Comparison of ENCODE assay signal across 1 cellular context in the genomic region with DNA sequence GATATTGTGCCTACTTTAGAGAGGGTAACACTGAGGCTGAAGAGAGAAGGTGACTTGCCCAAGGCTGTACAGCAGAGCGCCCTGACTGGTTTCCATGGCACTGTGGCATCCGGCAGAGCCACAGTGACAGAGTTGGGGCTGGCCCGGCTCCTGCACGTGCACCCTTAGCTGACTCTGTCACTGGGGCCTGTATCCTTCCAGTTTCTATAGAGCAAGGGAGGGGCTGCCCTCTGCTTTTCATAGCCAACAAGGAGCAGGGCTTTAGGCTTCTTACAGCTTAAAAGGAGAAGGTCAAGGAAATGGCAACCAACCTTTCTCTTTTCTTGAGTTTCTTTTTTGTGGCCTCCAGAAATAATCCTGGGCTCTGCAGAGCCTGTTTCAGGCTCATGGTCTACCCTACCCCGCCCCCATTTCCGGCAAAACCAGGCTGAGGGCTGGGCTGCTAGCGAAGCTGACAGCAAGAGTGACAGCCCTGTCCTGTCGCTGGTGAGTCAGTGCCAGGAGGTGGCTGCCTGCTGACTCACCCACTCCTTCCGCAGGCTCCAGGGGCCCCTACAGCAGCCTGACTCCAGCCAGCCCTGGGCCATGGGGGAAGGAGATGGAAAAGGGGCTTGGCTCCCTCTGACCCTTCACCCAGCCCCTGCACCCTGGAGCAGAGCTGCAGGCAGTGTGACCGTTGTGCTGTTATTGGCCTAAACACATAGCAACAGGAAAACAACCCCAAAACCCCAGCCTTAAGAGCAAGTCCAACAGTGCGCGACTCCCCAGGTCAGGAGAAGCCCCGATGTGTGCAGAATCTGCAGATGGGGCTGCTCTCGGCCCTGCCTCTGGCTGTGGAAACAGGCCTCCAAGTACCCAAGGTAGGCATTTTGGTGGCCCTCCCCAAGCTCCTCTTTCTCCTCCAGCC.
TF ChIP-seq lines count a peak whose summit lies in the region.

No MANE protein-coding gene starts in this region.

TF ChIP-seq in K562, 482 proteins besides CTCF, POLR2A, EP300 and RAD21 (continued from another document and continues in another):
- TF ChIP-seq, protein P1, sequence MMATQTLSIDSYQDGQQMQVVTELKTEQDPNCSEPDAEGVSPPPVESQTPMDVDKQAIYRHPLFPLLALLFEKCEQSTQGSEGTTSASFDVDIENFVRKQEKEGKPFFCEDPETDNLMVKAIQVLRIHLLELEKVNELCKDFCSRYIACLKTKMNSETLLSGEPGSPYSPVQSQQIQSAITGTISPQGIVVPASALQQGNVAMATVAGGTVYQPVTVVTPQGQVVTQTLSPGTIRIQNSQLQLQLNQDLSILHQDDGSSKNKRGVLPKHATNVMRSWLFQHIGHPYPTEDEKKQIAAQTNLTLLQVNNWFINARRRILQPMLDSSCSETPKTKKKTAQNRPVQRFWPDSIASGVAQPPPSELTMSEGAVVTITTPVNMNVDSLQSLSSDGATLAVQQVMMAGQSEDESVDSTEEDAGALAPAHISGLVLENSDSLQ (IDR thresholded peaks at IDR 0.05): peak; percentile 99
- TF ChIP-seq NCOA2 (IDR thresholded peaks at IDR 0.05; ENCODE audit: partially characterized antibody in 2 of 2) (no peak), SRSF1 (IDR thresholded peaks at IDR 0.05; ENCODE audit: low read depth, low read length) (no peak), STAG1 (CRISPR knock-in tag; IDR thresholded peaks at IDR 0.05; ENCODE audit: borderline replicate concordance) (no peak), TOE1 (IDR thresholded peaks at IDR 0.05; ENCODE audit: borderline replicate concordance) (peak; percentile 55; the same call in 1 of the 2 replicates), TOE1 (CRISPR knock-in tag; IDR thresholded peaks at IDR 0.05; ENCODE audit: borderline replicate concordance, low read depth) (no peak), KAT8 (IDR thresholded peaks at IDR 0.05; ENCODE audit: low read depth) (no peak), ZNF124 (CRISPR knock-in tag; IDR thresholded peaks at IDR 0.05) (no peak), RCOR1 (IDR thresholded peaks at IDR 0.05; ENCODE audit: borderline replicate concordance in 1 of 2, low read depth in 2 of 2, low read length in 2 of 2) (peak in 1 of 2 experiments; percentile 81; a peak in 2 of 4 replicates), ATF1 (CRISPR knock-in tag; IDR thresholded peaks at IDR 0.05) (no peak), ATF1 (tag; IDR thresholded peaks at IDR 0.05) (peak; percentile 65), RUNX1 (IDR thresholded peaks at IDR 0.05; ENCODE audit: low read depth) (no peak), RNF2 (IDR thresholded peaks at IDR 0.05) (peak; percentile 89), TCF3 (CRISPR knock-in tag; IDR thresholded peaks at IDR 0.05) (peak; percentile 51; the same call in 1 of the 2 replicates), KLF6 (CRISPR knock-in tag; IDR thresholded peaks at IDR 0.05; ENCODE audit: borderline replicate concordance) (peak; percentile 4; the same call in 1 of the 2 replicates), ZNF507 (tag; conservative IDR thresholded peaks at IDR 0.05) (no peak), KLF16 (IDR thresholded peaks at IDR 0.05) (peak; percentile 45; the same call in 1 of the 2 replicates), NEUROD1 (IDR thresholded peaks at IDR 0.05; ENCODE audit: borderline replicate concordance, low read depth, low read length, partially characterized antibody) (peak; percentile 83)
- TF ChIP-seq, protein P2, sequence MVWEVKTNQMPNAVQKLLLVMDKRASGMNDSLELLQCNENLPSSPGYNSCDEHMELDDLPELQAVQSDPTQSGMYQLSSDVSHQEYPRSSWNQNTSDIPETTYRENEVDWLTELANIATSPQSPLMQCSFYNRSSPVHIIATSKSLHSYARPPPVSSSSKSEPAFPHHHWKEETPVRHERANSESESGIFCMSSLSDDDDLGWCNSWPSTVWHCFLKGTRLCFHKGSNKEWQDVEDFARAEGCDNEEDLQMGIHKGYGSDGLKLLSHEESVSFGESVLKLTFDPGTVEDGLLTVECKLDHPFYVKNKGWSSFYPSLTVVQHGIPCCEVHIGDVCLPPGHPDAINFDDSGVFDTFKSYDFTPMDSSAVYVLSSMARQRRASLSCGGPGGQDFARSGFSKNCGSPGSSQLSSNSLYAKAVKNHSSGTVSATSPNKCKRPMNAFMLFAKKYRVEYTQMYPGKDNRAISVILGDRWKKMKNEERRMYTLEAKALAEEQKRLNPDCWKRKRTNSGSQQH (CRISPR knock-in tag; IDR thresholded peaks at IDR 0.05): no peak
- TF ChIP-seq, protein P3, sequence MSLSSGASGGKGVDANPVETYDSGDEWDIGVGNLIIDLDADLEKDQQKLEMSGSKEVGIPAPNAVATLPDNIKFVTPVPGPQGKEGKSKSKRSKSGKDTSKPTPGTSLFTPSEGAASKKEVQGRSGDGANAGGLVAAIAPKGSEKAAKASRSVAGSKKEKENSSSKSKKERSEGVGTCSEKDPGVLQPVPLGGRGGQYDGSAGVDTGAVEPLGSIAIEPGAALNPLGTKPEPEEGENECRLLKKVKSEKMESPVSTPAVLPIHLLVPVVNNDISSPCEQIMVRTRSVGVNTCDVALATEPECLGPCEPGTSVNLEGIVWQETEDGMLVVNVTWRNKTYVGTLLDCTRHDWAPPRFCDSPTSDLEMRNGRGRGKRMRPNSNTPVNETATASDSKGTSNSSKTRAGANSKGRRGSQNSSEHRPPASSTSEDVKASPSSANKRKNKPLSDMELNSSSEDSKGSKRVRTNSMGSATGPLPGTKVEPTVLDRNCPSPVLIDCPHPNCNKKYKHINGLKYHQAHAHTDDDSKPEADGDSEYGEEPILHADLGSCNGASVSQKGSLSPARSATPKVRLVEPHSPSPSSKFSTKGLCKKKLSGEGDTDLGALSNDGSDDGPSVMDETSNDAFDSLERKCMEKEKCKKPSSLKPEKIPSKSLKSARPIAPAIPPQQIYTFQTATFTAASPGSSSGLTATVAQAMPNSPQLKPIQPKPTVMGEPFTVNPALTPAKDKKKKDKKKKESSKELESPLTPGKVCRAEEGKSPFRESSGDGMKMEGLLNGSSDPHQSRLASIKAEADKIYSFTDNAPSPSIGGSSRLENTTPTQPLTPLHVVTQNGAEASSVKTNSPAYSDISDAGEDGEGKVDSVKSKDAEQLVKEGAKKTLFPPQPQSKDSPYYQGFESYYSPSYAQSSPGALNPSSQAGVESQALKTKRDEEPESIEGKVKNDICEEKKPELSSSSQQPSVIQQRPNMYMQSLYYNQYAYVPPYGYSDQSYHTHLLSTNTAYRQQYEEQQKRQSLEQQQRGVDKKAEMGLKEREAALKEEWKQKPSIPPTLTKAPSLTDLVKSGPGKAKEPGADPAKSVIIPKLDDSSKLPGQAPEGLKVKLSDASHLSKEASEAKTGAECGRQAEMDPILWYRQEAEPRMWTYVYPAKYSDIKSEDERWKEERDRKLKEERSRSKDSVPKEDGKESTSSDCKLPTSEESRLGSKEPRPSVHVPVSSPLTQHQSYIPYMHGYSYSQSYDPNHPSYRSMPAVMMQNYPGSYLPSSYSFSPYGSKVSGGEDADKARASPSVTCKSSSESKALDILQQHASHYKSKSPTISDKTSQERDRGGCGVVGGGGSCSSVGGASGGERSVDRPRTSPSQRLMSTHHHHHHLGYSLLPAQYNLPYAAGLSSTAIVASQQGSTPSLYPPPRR (CRISPR knock-in tag; IDR thresholded peaks at IDR 0.05; ENCODE audit: borderline replicate concordance): no peak
- TF ChIP-seq, protein P4, sequence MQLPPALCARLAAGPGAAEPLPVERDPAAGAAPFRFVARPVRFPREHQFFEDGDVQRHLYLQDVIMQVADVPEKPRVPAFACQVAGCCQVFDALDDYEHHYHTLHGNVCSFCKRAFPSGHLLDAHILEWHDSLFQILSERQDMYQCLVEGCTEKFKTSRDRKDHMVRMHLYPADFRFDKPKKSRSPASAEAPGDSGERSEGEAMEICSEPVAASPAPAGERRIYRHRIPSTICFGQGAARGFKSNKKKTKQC (CRISPR knock-in tag; IDR thresholded peaks at IDR 0.05): no peak; the same call in 1 of the 2 replicates
- TF ChIP-seq, protein P5, sequence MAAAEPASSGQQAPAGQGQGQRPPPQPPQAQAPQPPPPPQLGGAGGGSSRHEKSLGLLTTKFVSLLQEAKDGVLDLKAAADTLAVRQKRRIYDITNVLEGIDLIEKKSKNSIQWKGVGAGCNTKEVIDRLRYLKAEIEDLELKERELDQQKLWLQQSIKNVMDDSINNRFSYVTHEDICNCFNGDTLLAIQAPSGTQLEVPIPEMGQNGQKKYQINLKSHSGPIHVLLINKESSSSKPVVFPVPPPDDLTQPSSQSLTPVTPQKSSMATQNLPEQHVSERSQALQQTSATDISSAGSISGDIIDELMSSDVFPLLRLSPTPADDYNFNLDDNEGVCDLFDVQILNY (CRISPR knock-in tag; IDR thresholded peaks at IDR 0.05): 0 out of 2 replicates have a peak, but pooled peaks have one; percentile 31
- TF ChIP-seq, protein P6, sequence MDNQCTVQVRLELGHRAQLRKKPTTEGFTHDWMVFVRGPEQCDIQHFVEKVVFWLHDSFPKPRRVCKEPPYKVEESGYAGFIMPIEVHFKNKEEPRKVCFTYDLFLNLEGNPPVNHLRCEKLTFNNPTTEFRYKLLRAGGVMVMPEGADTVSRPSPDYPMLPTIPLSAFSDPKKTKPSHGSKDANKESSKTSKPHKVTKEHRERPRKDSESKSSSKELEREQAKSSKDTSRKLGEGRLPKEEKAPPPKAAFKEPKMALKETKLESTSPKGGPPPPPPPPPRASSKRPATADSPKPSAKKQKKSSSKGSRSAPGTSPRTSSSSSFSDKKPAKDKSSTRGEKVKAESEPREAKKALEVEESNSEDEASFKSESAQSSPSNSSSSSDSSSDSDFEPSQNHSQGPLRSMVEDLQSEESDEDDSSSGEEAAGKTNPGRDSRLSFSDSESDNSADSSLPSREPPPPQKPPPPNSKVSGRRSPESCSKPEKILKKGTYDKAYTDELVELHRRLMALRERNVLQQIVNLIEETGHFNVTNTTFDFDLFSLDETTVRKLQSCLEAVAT (IDR thresholded peaks at IDR 0.05): 0 out of 4 replicates have a peak, but pooled peaks of 1 of the 2 experiments have one; percentile 67
- TF ChIP-seq, protein P7, sequence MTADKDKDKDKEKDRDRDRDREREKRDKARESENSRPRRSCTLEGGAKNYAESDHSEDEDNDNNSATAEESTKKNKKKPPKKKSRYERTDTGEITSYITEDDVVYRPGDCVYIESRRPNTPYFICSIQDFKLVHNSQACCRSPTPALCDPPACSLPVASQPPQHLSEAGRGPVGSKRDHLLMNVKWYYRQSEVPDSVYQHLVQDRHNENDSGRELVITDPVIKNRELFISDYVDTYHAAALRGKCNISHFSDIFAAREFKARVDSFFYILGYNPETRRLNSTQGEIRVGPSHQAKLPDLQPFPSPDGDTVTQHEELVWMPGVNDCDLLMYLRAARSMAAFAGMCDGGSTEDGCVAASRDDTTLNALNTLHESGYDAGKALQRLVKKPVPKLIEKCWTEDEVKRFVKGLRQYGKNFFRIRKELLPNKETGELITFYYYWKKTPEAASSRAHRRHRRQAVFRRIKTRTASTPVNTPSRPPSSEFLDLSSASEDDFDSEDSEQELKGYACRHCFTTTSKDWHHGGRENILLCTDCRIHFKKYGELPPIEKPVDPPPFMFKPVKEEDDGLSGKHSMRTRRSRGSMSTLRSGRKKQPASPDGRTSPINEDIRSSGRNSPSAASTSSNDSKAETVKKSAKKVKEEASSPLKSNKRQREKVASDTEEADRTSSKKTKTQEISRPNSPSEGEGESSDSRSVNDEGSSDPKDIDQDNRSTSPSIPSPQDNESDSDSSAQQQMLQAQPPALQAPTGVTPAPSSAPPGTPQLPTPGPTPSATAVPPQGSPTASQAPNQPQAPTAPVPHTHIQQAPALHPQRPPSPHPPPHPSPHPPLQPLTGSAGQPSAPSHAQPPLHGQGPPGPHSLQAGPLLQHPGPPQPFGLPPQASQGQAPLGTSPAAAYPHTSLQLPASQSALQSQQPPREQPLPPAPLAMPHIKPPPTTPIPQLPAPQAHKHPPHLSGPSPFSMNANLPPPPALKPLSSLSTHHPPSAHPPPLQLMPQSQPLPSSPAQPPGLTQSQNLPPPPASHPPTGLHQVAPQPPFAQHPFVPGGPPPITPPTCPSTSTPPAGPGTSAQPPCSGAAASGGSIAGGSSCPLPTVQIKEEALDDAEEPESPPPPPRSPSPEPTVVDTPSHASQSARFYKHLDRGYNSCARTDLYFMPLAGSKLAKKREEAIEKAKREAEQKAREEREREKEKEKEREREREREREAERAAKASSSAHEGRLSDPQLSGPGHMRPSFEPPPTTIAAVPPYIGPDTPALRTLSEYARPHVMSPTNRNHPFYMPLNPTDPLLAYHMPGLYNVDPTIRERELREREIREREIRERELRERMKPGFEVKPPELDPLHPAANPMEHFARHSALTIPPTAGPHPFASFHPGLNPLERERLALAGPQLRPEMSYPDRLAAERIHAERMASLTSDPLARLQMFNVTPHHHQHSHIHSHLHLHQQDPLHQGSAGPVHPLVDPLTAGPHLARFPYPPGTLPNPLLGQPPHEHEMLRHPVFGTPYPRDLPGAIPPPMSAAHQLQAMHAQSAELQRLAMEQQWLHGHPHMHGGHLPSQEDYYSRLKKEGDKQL (CRISPR knock-in tag; IDR thresholded peaks at IDR 0.05; ENCODE audit: borderline replicate concordance): no peak
- TF ChIP-seq, protein P8, sequence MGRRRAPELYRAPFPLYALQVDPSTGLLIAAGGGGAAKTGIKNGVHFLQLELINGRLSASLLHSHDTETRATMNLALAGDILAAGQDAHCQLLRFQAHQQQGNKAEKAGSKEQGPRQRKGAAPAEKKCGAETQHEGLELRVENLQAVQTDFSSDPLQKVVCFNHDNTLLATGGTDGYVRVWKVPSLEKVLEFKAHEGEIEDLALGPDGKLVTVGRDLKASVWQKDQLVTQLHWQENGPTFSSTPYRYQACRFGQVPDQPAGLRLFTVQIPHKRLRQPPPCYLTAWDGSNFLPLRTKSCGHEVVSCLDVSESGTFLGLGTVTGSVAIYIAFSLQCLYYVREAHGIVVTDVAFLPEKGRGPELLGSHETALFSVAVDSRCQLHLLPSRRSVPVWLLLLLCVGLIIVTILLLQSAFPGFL (CRISPR knock-in tag; IDR thresholded peaks at IDR 0.05): no peak
- TF ChIP-seq, protein P9, sequence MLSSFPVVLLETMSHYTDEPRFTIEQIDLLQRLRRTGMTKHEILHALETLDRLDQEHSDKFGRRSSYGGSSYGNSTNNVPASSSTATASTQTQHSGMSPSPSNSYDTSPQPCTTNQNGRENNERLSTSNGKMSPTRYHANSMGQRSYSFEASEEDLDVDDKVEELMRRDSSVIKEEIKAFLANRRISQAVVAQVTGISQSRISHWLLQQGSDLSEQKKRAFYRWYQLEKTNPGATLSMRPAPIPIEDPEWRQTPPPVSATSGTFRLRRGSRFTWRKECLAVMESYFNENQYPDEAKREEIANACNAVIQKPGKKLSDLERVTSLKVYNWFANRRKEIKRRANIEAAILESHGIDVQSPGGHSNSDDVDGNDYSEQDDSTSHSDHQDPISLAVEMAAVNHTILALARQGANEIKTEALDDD (IDR thresholded peaks at IDR 0.05): peak; percentile 9; the same call in 1 of the 2 replicates
